ENCODE assay signal across 8 cellular contexts in genomic region chr20:1322511-1323245, GRCh38. TPM values are rescaled to one million over a fixed set of nuclear protein-coding genes. Genes with fewer than 3 reads are reported as not detected.
A peak's percentile ranks its signal among the peaks of the same experiment; 100 is the strongest.
DNase-seq lines count a peak whose midpoint lies in the region; ATAC-seq, FAIRE-seq and TF ChIP-seq lines count a peak whose summit lies in the region.
"Had no signal": no experiment of that assay in that cellular context is flagged by ENCODE, and none has a peak within 500 bp of the region (broad histone marks: within the 10 kb centered on the region; RNA-seq: fewer than 3 reads in every experiment).

No MANE protein-coding gene starts in this region.

- peaks cover 24% of the 10 kb centered on the region for H3K79me2 ChIP-seq in mammary epithelial cell (ENCODE audit: insufficient read depth, low read length)

- no peaks in the 10 kb centered on the region for H4K20me1 ChIP-seq in mammary epithelial cell (ENCODE audit: insufficient read depth, low read length)

- H3K4me1 ChIP-seq in mammary epithelial cell (ENCODE audit: insufficient read depth, low read length) = peaks cover 26% of the 10 kb centered on the region
- H3K4me1 ChIP-seq in kidney (ENCODE audit: control insufficient read depth in 1 of 2, insufficient read depth in 1 of 2, low read depth in 1 of 2, low read length in 2 of 2) = peaks cover 23 to 30% of the 10 kb centered on the region in 2 donors
- H3K4me1 ChIP-seq in suprapubic skin = peaks cover 46% of the 10 kb centered on the region

- H3K9me3 ChIP-seq in mammary epithelial cell (replicated peaks; ENCODE audit: insufficient read depth, low read length) = no peaks in the 10 kb centered on the region
- H3K9me3 ChIP-seq in kidney (ENCODE audit: control insufficient read depth in 1 of 2, low read length in 2 of 2) = no peaks in the 10 kb centered on the region
- H3K9me3 ChIP-seq in suprapubic skin = no peaks in the 10 kb centered on the region

- DNase-seq in HT1080 (ENCODE audit: low read depth) (peak; percentile 91), mammary epithelial cell (peak; percentile 47), kidney (no peak), suprapubic skin (ENCODE audit: low spot score in 2 of 2) (peak; percentile 66), G401 (ENCODE audit: low spot score) (no peak)
- DNase-seq in activated CD4-positive, alpha-beta T cell treated with anti-CD3 and anti-CD28 coated beads, Interleukin-2, amount 50 U/mL, for 48 hours = no peak
- DNase-seq: RPMI8226 had no signal

- no peaks in the 10 kb centered on the region for H3K27me3 ChIP-seq in mammary epithelial cell (ENCODE audit: insufficient read depth, low read length)
- H3K27me3 ChIP-seq in suprapubic skin = no peaks in the 10 kb centered on the region

- intact Hi-C loops in mammary epithelial cell (cut with micrococcal nuclease) = no loop called here
- intact Hi-C loops in kidney (cut with DNase I) = no loop called here

- H3K4me3 ChIP-seq in mammary epithelial cell (replicated peaks in 1 of 3; ENCODE audit: insufficient read depth in 1 of 3, low read depth in 2 of 3, low read length in 3 of 3) (no peak overlapping the region), kidney (ENCODE audit: low read length in 2 of 2) (no peak overlapping the region), suprapubic skin (no peak overlapping the region)

- no peak for TF ChIP-seq POLR2A in suprapubic skin (IDR thresholded peaks at IDR 0.05)

- H3K36me3 ChIP-seq in mammary epithelial cell (ENCODE audit: insufficient read depth, low read length) = no peaks in the 10 kb centered on the region
- H3K36me3 ChIP-seq in kidney (ENCODE audit: control insufficient read depth in 1 of 2, insufficient read depth in 2 of 2, low read length in 2 of 2) = no peaks in the 10 kb centered on the region
- H3K36me3 ChIP-seq in suprapubic skin = no peaks in the 10 kb centered on the region

- CTCF ChIA-PET in mammary epithelial cell (lab: Charles Lee; ENCODE audit: low non-redundant PET) = no interaction called here

- FAIRE-seq in kidney (lab: Jason Lieb, UNC) = no peak

- ATAC-seq in HG03139 (IDR thresholded peaks at IDR 0.05; ENCODE audit: unreplicated experiment) = no peak

- H3K9ac ChIP-seq in mammary epithelial cell (ENCODE audit: insufficient read depth, low read length) (no peak overlapping the region), kidney (ENCODE audit: low read length in 2 of 2) (peak overlapping the region in 1 of 2 donors; percentile 24)

- H2AFZ ChIP-seq in mammary epithelial cell (ENCODE audit: low read depth, low read length) = no peak overlapping the region

- TF ChIP-seq EP300 in suprapubic skin (IDR thresholded peaks at IDR 0.05) = no peak

- no peak for TF ChIP-seq CTCF in mammary epithelial cell (conservative IDR thresholded peaks at IDR 0.05 in 1 of 2, IDR thresholded peaks at IDR 0.05 in 1 of 2; ENCODE audit: extremely low read depth in 1 of 2, insufficient read depth in 1 of 2, low read depth in 1 of 2, low read length in 2 of 2)
- TF ChIP-seq CTCF in kidney (IDR thresholded peaks at IDR 0.05; ENCODE audit: borderline replicate concordance, extremely low read depth, insufficient read depth) = no peak
- no peak for TF ChIP-seq CTCF in suprapubic skin (IDR thresholded peaks at IDR 0.05)

- WGBS in mammary epithelial cell (ENCODE audit: low coverage, missing lambda C conversion rate) = 70% methylated on average over 11 of the region's 11 CpGs
- 33% methylated on average over 11 of the region's 11 CpGs for WGBS in suprapubic skin

- no peak overlapping the region for H3K4me2 ChIP-seq in mammary epithelial cell (ENCODE audit: insufficient read depth, low read depth, low read length)

- in situ Hi-C loops in mammary epithelial cell (cut with MboI; ENCODE audit: low sequenced_read_pairs in 2 of 2) (no loop called here), G401 (cut with HindIII; ENCODE audit: low sequenced_read_pairs) (no loop called here)

- no TSS peak for BruUV-seq in mammary epithelial cell (replicated peaks; lab: Mats Ljungman, UMichigan)

- dilution Hi-C loops in mammary epithelial cell (cut with HindIII; ENCODE audit: low sequenced_read_pairs) = no loop called here

- H3K27ac ChIP-seq in mammary epithelial cell (ENCODE audit: insufficient read depth, low read depth, low read length) (no peak overlapping the region), kidney (ENCODE audit: low read depth in 2 of 2, low read length in 2 of 2) (peak overlapping the region; percentile 88 to 93), suprapubic skin (peak overlapping the region; percentile 66)

RNA-seq across cellular contexts. Expression of gene SDCBP2, which starts 6.3 kb away (rescaled TPM):
- 0.67 and 1.1 TPM in 2 replicates for total RNA-seq in HT1080 (2014; rRNA removed; shearing (Covaris generic))
- 0.89 and 1.00 TPM in 2 replicates for polyA plus RNA-seq in HT1080 (2015; cell fraction: cytosol; rRNA removed)
- polyA plus RNA-seq in HT1080 (2015; cell fraction: nucleus; rRNA removed) = 1.9 and 2.9 TPM in 2 replicates
- total RNA-seq in mammary epithelial cell (10 to 100 TPM in 1 of 2 donors, 1 to 10 TPM in 1; 9.1 to 13.8 TPM), kidney (18.3 TPM), suprapubic skin (100 to 1,000 TPM in 3 of 4 donors, 10 to 100 TPM in 1; 74.4 to 143 (median 115) TPM)
- polyA plus RNA-seq in mammary epithelial cell (22.2 TPM), kidney (ENCODE audit: insufficient read depth, low read depth, low replicate concordance) (10.3 TPM)
- not detected for polyA minus RNA-seq in mammary epithelial cell
- total RNA-seq in G401 (2014; rRNA removed; shearing (Covaris generic)) = 0.49 and 2.0 TPM in 2 replicates

RNA-seq across cellular contexts. Expression of gene SNPH, which starts 56.6 kb away (rescaled TPM):
- 7.3 and 7.8 TPM in 2 replicates for total RNA-seq in HT1080 (2014; rRNA removed; shearing (Covaris generic))
- polyA plus RNA-seq in HT1080 (2015; cell fraction: cytosol; rRNA removed) = 2.9 and 3.3 TPM in 2 replicates
- 4.5 and 4.6 TPM in 2 replicates for polyA plus RNA-seq in HT1080 (2015; cell fraction: nucleus; rRNA removed)
- total RNA-seq in mammary epithelial cell (10 to 100 TPM in 1 of 2 donors, 1 to 10 TPM in 1; 7.6 to 11.2 TPM), kidney (3.1 TPM), suprapubic skin (1 to 10 TPM in 3 of 4 donors, under 1 TPM in 1; 0.89 to 3.8 (median 2.5) TPM)
- polyA plus RNA-seq in mammary epithelial cell (0.71 TPM), kidney (ENCODE audit: insufficient read depth, low read depth, low replicate concordance) (3.1 TPM)
- polyA minus RNA-seq in mammary epithelial cell = 2.1 TPM
- total RNA-seq in G401 (2014; rRNA removed; shearing (Covaris generic)) = 1.7 and 2.4 TPM in 2 replicates

Comparison
In these comparisons a context has a peak if more than half of its experiments do, and no peak if none do; other contexts are left out.
1. DNase-seq: peak in HT1080 (single experiment), mammary epithelial cell (single experiment) and suprapubic skin (2 of 2); none in kidney (single experiment), activated CD4-positive, alpha-beta T cell treated with anti-CD3 and anti-CD28 coated beads, Interleukin-2, amount 50 U/mL, for 48 hours (0 of 2) and G401 (single experiment).